1 cellular context compared by ENCODE assay signal in genomic region chr2:105897694-105898093, GRCh38.
TF ChIP-seq lines count a peak whose summit lies in the region.

No MANE protein-coding gene starts in this region.

TF ChIP-seq in GM12878, 131 proteins besides CTCF, POLR2A, EP300 and RAD21 (continued from another document):
- TF ChIP-seq RUNX3 (IDR thresholded peaks at IDR 0.05; ENCODE audit: low read length), result peak; percentile 23; the same call in 1 of the 2 replicates
